ENCODE assay signal across 36 cellular contexts in the genomic region with DNA sequence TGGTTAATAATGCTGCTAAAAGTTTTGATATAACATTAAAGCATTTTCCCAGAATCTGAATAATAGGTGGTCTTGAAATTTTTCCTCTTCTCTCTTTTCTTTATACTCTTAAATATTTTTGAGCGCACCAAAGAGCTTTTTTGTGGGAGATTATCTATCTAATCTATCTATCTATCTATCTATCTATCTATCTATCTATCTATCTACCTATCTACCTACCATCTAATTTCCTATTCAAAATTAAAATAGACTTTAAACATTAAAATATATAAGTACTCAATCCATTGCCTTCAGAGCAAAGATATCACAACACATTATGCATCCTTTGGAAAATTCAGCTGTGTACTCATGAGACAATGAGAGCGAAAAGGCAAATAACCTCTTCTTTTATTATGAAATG. TPM values are rescaled to one million over a fixed set of nuclear protein-coding genes. Genes with fewer than 3 reads are reported as not detected.
"Had no signal": no experiment of that assay in that cellular context is flagged by ENCODE, and none has a peak within 500 bp of the region (broad histone marks: within the 10 kb centered on the region; RNA-seq: fewer than 3 reads in every experiment).

No MANE protein-coding gene starts in this region.

- H3K9me3 ChIP-seq: MG63 had no signal

- H3K4me3 ChIP-seq: MG63 had no signal

- H3K36me3 ChIP-seq: MG63 had no signal

- DNase-seq: Karpas-422, Kasumi-1, MG63, MM.1S, MV-4-11, NCI-H1048, NCI-H1092, NCI-H1092 treated with DMSO at 0.1 percent for 48 hours, NCI-H1105, NCI-H1105 treated with DMSO at 0.1 percent for 48 hours, NCI-H1417, NCI-H1417 treated with DMSO at 0.1 percent for 48 hours, NCI-H1436, NCI-H1436 treated with DMSO at 0.1 percent for 48 hours, NCI-H146, NCI-H1694, NCI-H1694 treated with DMSO at 0.1 percent for 48 hours, NCI-H187, NCI-H187 treated with DMSO at 0.1 percent for 48 hours, NCI-H1930, NCI-H2029, NCI-H2029 treated with DMSO at 0.1 percent for 48 hours, NCI-H2081, NCI-H2081 treated with DMSO at 0.1 percent for 48 hours, NCI-H2107, NCI-H2171, NCI-H2171 treated with DMSO at 0.1 percent for 48 hours, NCI-H2227 treated with DMSO at 0.1 percent for 48 hours, NCI-H226, NCI-H345, NCI-H446, NCI-H446 treated with DMSO at 0.1 percent for 48 hours, NCI-H510A, NCI-H510A treated with DMSO at 0.1 percent for 48 hours had no signal

RNA-seq across cellular contexts. Expression of a gene that starts 55.8 kb away (rescaled TPM):
- total RNA-seq: MCF 10A, NCI-H460 had no signal
